Comparison of ENCODE assay signal across 16 cellular contexts in genomic region chr2:176107731-176108181, GRCh38. TPM values are rescaled to one million over a fixed set of nuclear protein-coding genes. Genes with fewer than 3 reads are reported as not detected.
DNase-seq lines count a peak whose midpoint lies in the region; TF ChIP-seq lines count a peak whose summit lies in the region.
"Had no signal": no experiment of that assay in that cellular context is flagged by ENCODE, and none has a peak within 500 bp of the region (broad histone marks: within the 10 kb centered on the region; RNA-seq: fewer than 3 reads in every experiment).

No MANE protein-coding gene starts in this region.

- H3K27me3 Mint-ChIP-seq in neural progenitor cell (ENCODE audit: insufficient read depth, low read depth) = peaks cover 85% of the 10 kb centered on the region

- peak in 2 of 3 experiments; percentile 62 to 64 for DNase-seq in NCI-H1417 (lab: John Stamatoyannopoulos, UW)
- DNase-seq in NCI-H1417 treated with DMSO at 0.1 percent for 48 hours (lab: John Stamatoyannopoulos, UW) = no peak
- peak; percentile 23 for DNase-seq in COR-L47 (lab: John Stamatoyannopoulos, UW)
- DNase-seq in colonic mucosa = peak; percentile 12
- DNase-seq in neural progenitor cell (ENCODE audit: low spot score) = peak; percentile 66
- DNase-seq in hepatic stellate cell (ENCODE audit: low spot score) = no peak
- DNase-seq in occipital lobe (lab: John Stamatoyannopoulos, UW) = no peak
- no peak for DNase-seq in GM19240 (ENCODE audit: insufficient read length, low spot score)
- DNase-seq: activated CD8-positive, alpha-beta T cell treated with anti-CD3 and anti-CD28 coated beads, Interleukin-2, amount 10 ng/mL, durations not matched to agents 7 days and 5 days; SW 1271; tibial artery had no signal

- peak overlapping the region; percentile 17 for H3K4me3 ChIP-seq in colonic mucosa
- H3K4me3 ChIP-seq in neural progenitor cell = no peak overlapping the region
- H3K4me3 ChIP-seq: right lobe of liver had no signal

- H3K9ac ChIP-seq in colonic mucosa (ENCODE audit: low read depth in 2 of 2, low read length in 2 of 2) = peak overlapping the region in 1 of 2 donors; percentile 48
- no peak overlapping the region for H3K9ac ChIP-seq in neural progenitor cell

- peak overlapping the region; percentile 59 for H3K4me2 ChIP-seq in neural progenitor cell

- H3K9me3 ChIP-seq in colonic mucosa (no peaks in the 10 kb centered on the region), neural progenitor cell (ENCODE audit: low read depth) (no peaks in the 10 kb centered on the region)
- H3K9me3 ChIP-seq: right lobe of liver, tibial artery had no signal

- H3K27me3 ChIP-seq in colonic mucosa = peaks cover 92% of the 10 kb centered on the region
- H3K27me3 ChIP-seq in neural progenitor cell = peaks cover 100% of the 10 kb centered on the region

- H4K20me1 ChIP-seq in neural progenitor cell (ENCODE audit: low read depth) = peaks cover 96% of the 10 kb centered on the region

- no peak overlapping the region for H3K27ac Mint-ChIP-seq in neural progenitor cell
- H3K27ac Mint-ChIP-seq: CD4-positive, alpha-beta T cell had no signal

- H3K36me3 Mint-ChIP-seq in neural progenitor cell = no peaks in the 10 kb centered on the region

- H3K4me1 ChIP-seq in colonic mucosa (peaks cover 3% of the 10 kb centered on the region), neural progenitor cell (no peaks in the 10 kb centered on the region)

- no peaks in the 10 kb centered on the region for H3F3A ChIP-seq in neural progenitor cell (ENCODE audit: low read depth)

- intact Hi-C loops in colonic mucosa (cut with DNase I) = no loop called here

- H3K36me3 ChIP-seq in colonic mucosa = no peaks in the 10 kb centered on the region
- no peaks in the 10 kb centered on the region for H3K36me3 ChIP-seq in neural progenitor cell
- H3K36me3 ChIP-seq: right lobe of liver, tibial artery had no signal

- H2AFZ ChIP-seq in neural progenitor cell (replicated peaks) = no peak overlapping the region

- peaks cover 15% of the 10 kb centered on the region for H3K4me1 Mint-ChIP-seq in neural progenitor cell

- no peaks in the 10 kb centered on the region for H3K79me2 ChIP-seq in neural progenitor cell (ENCODE audit: low read depth)

- peaks cover 8% of the 10 kb centered on the region for H3K9me3 Mint-ChIP-seq in neural progenitor cell
- H3K9me3 Mint-ChIP-seq: CD4-positive, alpha-beta T cell had no signal

- TF ChIP-seq CTCF in colonic mucosa (IDR thresholded peaks at IDR 0.05) (no peak), neural progenitor cell (IDR thresholded peaks at IDR 0.05) (no peak)

- H3K27ac ChIP-seq in colonic mucosa (no peak overlapping the region), neural progenitor cell (no peak overlapping the region)
- H3K27ac ChIP-seq: right lobe of liver, tibial artery had no signal

- H3K4me3 Mint-ChIP-seq in neural progenitor cell = no peak overlapping the region

RNA-seq across cellular contexts. Expression of gene HOXD11, which starts 0.7 kb away (rescaled TPM):
- 1 to 10 TPM in 1 of 2 donors, under 1 TPM in 1; 0.25 to 1.6 TPM for total RNA-seq in colonic mucosa
- not detected in 2 replicates for total RNA-seq in neural progenitor cell (ENCODE audit: low replicate concordance)
- total RNA-seq in occipital lobe = not detected
- total RNA-seq: activated CD8-positive, alpha-beta T cell treated with anti-CD3 and anti-CD28 coated beads, Interleukin-2, amount 10 ng/mL, durations not matched to agents 7 days and 5 days; CD4-positive, alpha-beta T cell; chondrocyte; NCI-H460; right lobe of liver had no signal

RNA-seq across cellular contexts. Expression of gene HOXD12, which starts 8.2 kb away (rescaled TPM):
- total RNA-seq in colonic mucosa (not detected), neural progenitor cell (ENCODE audit: low replicate concordance) (not detected in 2 replicates), occipital lobe (not detected)
- total RNA-seq: A172; activated CD8-positive, alpha-beta T cell treated with anti-CD3 and anti-CD28 coated beads, Interleukin-2, amount 10 ng/mL, durations not matched to agents 7 days and 5 days; CD4-positive, alpha-beta T cell; chondrocyte; right lobe of liver had no signal

RNA-seq across cellular contexts. Expression of gene HOXD10, which starts 8.8 kb away (rescaled TPM):
- total RNA-seq in colonic mucosa (1 to 10 TPM in 1 of 2 donors, under 1 TPM in 1; 0.32 to 1.9 TPM), neural progenitor cell (ENCODE audit: low replicate concordance) (not detected in 2 replicates), occipital lobe (not detected)
- total RNA-seq: activated CD8-positive, alpha-beta T cell treated with anti-CD3 and anti-CD28 coated beads, Interleukin-2, amount 10 ng/mL, durations not matched to agents 7 days and 5 days; CD4-positive, alpha-beta T cell; chondrocyte; right lobe of liver had no signal

RNA-seq across cellular contexts. Expression of gene HOXD9, which starts 14.8 kb away (rescaled TPM):
- total RNA-seq in colonic mucosa (1 to 10 TPM in 1 of 2 donors, under 1 TPM in 1; 0.86 to 1.7 TPM), neural progenitor cell (ENCODE audit: low replicate concordance) (not detected in 2 replicates), occipital lobe (not detected)
- total RNA-seq: activated CD8-positive, alpha-beta T cell treated with anti-CD3 and anti-CD28 coated beads, Interleukin-2, amount 10 ng/mL, durations not matched to agents 7 days and 5 days; CD4-positive, alpha-beta T cell; chondrocyte; NCI-H460 had no signal

RNA-seq across cellular contexts. Expression of gene HOXD13, which starts 15.2 kb away (rescaled TPM):
- total RNA-seq in colonic mucosa = under 1 TPM; 0.32 to 0.77 TPM
- total RNA-seq in neural progenitor cell (ENCODE audit: low replicate concordance) = not detected in 2 replicates
- total RNA-seq in occipital lobe = not detected
- total RNA-seq: activated CD8-positive, alpha-beta T cell treated with anti-CD3 and anti-CD28 coated beads, Interleukin-2, amount 10 ng/mL, durations not matched to agents 7 days and 5 days; CD4-positive, alpha-beta T cell; chondrocyte; right lobe of liver had no signal

Comparison
In these comparisons a context has a peak if more than half of its experiments do, and no peak if none do; other contexts are left out.
1. DNase-seq: peak in NCI-H1417 (2 of 3), COR-L47 (single experiment), colonic mucosa (single experiment) and neural progenitor cell (single experiment); none in NCI-H1417 treated with DMSO at 0.1 percent for 48 hours (single experiment), hepatic stellate cell (single experiment), occipital lobe (single experiment) and GM19240 (single experiment).